In the genomic region with DNA sequence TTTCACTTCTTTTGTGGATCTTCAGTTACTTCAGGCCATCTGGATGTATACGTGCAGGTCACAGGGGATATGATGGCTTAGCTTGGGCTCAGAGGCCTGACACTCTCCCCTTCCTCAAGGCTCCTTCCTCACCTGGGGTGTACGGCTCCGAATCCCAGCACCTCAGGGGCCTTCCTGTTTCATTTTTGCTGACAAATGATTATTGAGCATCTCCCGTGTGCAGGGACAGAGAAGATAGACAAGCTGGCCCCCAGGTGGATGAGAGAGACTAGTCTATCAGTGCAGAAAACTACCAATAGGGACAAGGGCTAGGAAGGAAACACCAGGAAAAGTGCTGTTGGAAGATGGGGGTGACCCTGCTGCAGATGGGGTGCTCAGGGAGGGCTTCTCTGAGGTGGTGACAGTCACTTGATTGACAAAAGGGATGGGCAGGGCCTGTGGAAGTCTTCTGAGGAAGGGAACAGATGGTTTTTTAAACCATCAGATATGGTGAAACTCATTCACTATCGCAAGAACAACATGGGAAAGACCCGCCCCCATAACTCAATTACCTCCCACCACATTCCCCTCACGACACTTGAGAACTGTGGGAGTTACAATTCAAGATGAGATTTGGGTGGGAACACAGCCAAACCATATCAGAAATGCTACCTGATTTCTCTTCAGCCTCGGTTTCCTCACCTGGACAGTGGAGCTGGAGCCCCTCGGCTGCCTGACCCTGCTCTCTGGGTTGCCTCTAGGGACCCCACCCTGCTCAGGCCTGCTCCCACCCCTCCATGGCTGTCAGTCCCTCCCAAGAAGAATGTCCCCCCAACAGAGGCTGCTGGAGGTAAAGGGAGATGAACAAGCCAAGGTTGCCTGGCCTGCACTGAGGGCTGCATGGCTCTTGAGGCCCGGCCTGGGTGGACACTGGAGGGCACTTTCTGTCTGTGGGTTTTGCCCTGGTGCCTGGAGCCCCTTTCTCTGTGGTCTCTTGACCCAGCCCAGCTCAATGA, we compare ENCODE assay signal across 23 cellular contexts. TPM values are rescaled to one million over a fixed set of nuclear protein-coding genes. Genes with fewer than 3 reads are reported as not detected.
A peak's percentile ranks its signal among the peaks of the same experiment; 100 is the strongest.
DNase-seq lines count a peak whose midpoint lies in the region; ATAC-seq and TF ChIP-seq lines count a peak whose summit lies in the region.
"Had no signal": no experiment of that assay in that cellular context is flagged by ENCODE, and none has a peak within 500 bp of the region (broad histone marks: within the 10 kb centered on the region; RNA-seq: fewer than 3 reads in every experiment).

No MANE protein-coding gene starts in this region.

- no peak for DNase-seq in activated T-cell treated with anti-CD3 and anti-CD28 coated beads, Interleukin-2, amount 50 U/mL, for 24 hours
- no peak for DNase-seq in activated T-cell treated with anti-CD3 and anti-CD28 coated beads for 4 hours
- peak; percentile 26 for DNase-seq in OCI-M1 (lab: John Stamatoyannopoulos, UW)
- DNase-seq in neural crest cell (ENCODE audit: low read depth, low spot score): no peak
- no peak for DNase-seq in type B pancreatic cell (ENCODE audit: extremely low spot score, unreplicated experiment)
- no peak for DNase-seq in heart right ventricle
- no peak for DNase-seq in aorta
- DNase-seq: CD4-positive, alpha-beta T cell; COR-L47; DMS 273 treated with DMSO at 0.1 percent for 48 hours; MG63; NCI-H1092 treated with DMSO at 0.1 percent for 48 hours; NCI-H1436 treated with DMSO at 0.1 percent for 48 hours; NCI-H1930; NCI-H2227 treated with DMSO at 0.1 percent for 48 hours; NCI-H510A treated with DMSO at 0.1 percent for 48 hours; NCI-H748 treated with DMSO at 0.1 percent for 48 hours; NK-92 treated with Interleukin-12 subunit alpha and Interleukin-12 subunit beta, amount 100 ng/mL, for 24 hours; SIG-M5 had no signal

- peak overlapping the region; percentile 29 for H3K27ac Mint-ChIP-seq in activated T-cell treated with anti-CD3 and anti-CD28 coated beads, Interleukin-2, amount 50 U/mL, for 24 hours
- no peak overlapping the region for H3K27ac Mint-ChIP-seq in neural crest cell (ENCODE audit: unreplicated experiment)
- peak overlapping the region; percentile 28 for H3K27ac Mint-ChIP-seq in type B pancreatic cell
- H3K27ac Mint-ChIP-seq: CD4-positive, alpha-beta T cell had no signal

- no peak for TF ChIP-seq CTCF in neural crest cell (conservative IDR thresholded peaks at IDR 0.05)
- no peak for TF ChIP-seq CTCF in type B pancreatic cell (conservative IDR thresholded peaks at IDR 0.05)
- no peak for TF ChIP-seq CTCF in heart right ventricle (IDR thresholded peaks at IDR 0.05)

- H3K27ac ChIP-seq in heart right ventricle (no peak overlapping the region), aorta (ENCODE audit: low read depth in 1 of 2, low read length in 2 of 2) (no peak overlapping the region)
- H3K27ac ChIP-seq: BLaER1 had no signal

- no peaks in the 10 kb centered on the region for H3K27me3 Mint-ChIP-seq in activated T-cell treated with anti-CD3 and anti-CD28 coated beads, Interleukin-2, amount 50 U/mL, for 24 hours
- H3K27me3 Mint-ChIP-seq in neural crest cell (ENCODE audit: low read depth): no peaks in the 10 kb centered on the region
- no peaks in the 10 kb centered on the region for H3K27me3 Mint-ChIP-seq in type B pancreatic cell
- H3K27me3 Mint-ChIP-seq: CD4-positive, alpha-beta T cell had no signal

- H3K4me1 ChIP-seq in heart right ventricle (peaks cover 0 to 25% (median 15%) of the 10 kb centered on the region in 9 donors), aorta (ENCODE audit: control insufficient read depth in 1 of 2, insufficient read depth in 2 of 2, low read length in 2 of 2) (no peaks in the 10 kb centered on the region)

- no peaks in the 10 kb centered on the region for H3K9me3 ChIP-seq in heart right ventricle
- no peaks in the 10 kb centered on the region for H3K9me3 ChIP-seq in aorta (ENCODE audit: control insufficient read depth, low read length)
- H3K9me3 ChIP-seq: BLaER1, MG63 had no signal

- WGBS in heart right ventricle, 2 donors: 86 to 91% methylated on average over 9 to 10 of the region's 10 CpGs
- 87 to 90% methylated on average over 9 to 10 of the region's 10 CpGs for WGBS in aorta, 2 donors

- H3K4me3 ChIP-seq in heart right ventricle (no peak overlapping the region), aorta (ENCODE audit: low read length in 2 of 2) (no peak overlapping the region)
- H3K4me3 ChIP-seq: BLaER1, MG63 had no signal

- no peaks in the 10 kb centered on the region for H3K27me3 ChIP-seq in heart right ventricle
- H3K27me3 ChIP-seq in aorta (ENCODE audit: control insufficient read depth in 1 of 2, insufficient read depth in 2 of 2, low read length in 1 of 2): no peaks in the 10 kb centered on the region
- H3K27me3 ChIP-seq: BLaER1, MG63 had no signal

- no peak overlapping the region for H3K4me3 Mint-ChIP-seq in activated T-cell treated with anti-CD3 and anti-CD28 coated beads, Interleukin-2, amount 50 U/mL, for 24 hours
- H3K4me3 Mint-ChIP-seq in neural crest cell: peak overlapping the region; percentile 5
- H3K4me3 Mint-ChIP-seq in type B pancreatic cell: no peak overlapping the region
- H3K4me3 Mint-ChIP-seq: CD4-positive, alpha-beta T cell had no signal

- ATAC-seq in heart right ventricle (no peak), aorta (ENCODE audit: low FRiP score) (no peak)
- ATAC-seq: HCT116, Panc1, SK-N-SH treated with all-trans-retinoic acid at 6 μM for 48 hours had no signal

- H3K36me3 ChIP-seq in heart right ventricle (no peaks in the 10 kb centered on the region), aorta (ENCODE audit: control insufficient read depth in 1 of 2, insufficient read depth in 2 of 2, low read length in 1 of 2) (no peaks in the 10 kb centered on the region)
- H3K36me3 ChIP-seq: BLaER1, MG63 had no signal

- peaks cover 20% of the 10 kb centered on the region for H3K4me1 Mint-ChIP-seq in activated T-cell treated with anti-CD3 and anti-CD28 coated beads, Interleukin-2, amount 50 U/mL, for 24 hours (ENCODE audit: low read depth)
- H3K4me1 Mint-ChIP-seq in neural crest cell (peaks cover 13% of the 10 kb centered on the region), type B pancreatic cell (ENCODE audit: unreplicated experiment) (peaks cover 9% of the 10 kb centered on the region)

- intact Hi-C loops in heart right ventricle (cut with DNase I) (loop anchor here in 4 of 10 donors (1.0 to 10.0 kb wide), 4 partner anchors 41 to 227 kb away; no protein-coding TSS in a partner anchor), aorta (cut with DNase I) (no loop called here)

- no peaks in the 10 kb centered on the region for H3K36me3 Mint-ChIP-seq in activated T-cell treated with anti-CD3 and anti-CD28 coated beads, Interleukin-2, amount 50 U/mL, for 24 hours (ENCODE audit: low read depth)
- H3K36me3 Mint-ChIP-seq in neural crest cell (ENCODE audit: low read depth): no peaks in the 10 kb centered on the region
- no peaks in the 10 kb centered on the region for H3K36me3 Mint-ChIP-seq in type B pancreatic cell

- H3K9me3 Mint-ChIP-seq in activated T-cell treated with anti-CD3 and anti-CD28 coated beads, Interleukin-2, amount 50 U/mL, for 24 hours: no peaks in the 10 kb centered on the region
- H3K9me3 Mint-ChIP-seq in neural crest cell: no peaks in the 10 kb centered on the region
- no peaks in the 10 kb centered on the region for H3K9me3 Mint-ChIP-seq in type B pancreatic cell
- H3K9me3 Mint-ChIP-seq: CD4-positive, alpha-beta T cell had no signal

RNA-seq across cellular contexts. Expression of a gene that starts 37.2 kb away (rescaled TPM):
- 60.2 and 60.6 TPM in 2 replicates for total RNA-seq in neural crest cell
- total RNA-seq in type B pancreatic cell (ENCODE audit: low replicate concordance): 54.1 and 56.1 TPM in 2 replicates
- total RNA-seq in heart right ventricle: 10 to 100 TPM; 34.8 to 45.9 (median 37.8) TPM
- polyA plus RNA-seq in heart right ventricle: 10 to 100 TPM; 20.8 to 36.5 TPM
- total RNA-seq in aorta: 10 to 100 TPM; 30.7 to 52.8 TPM
- polyA plus RNA-seq in aorta: 10 to 100 TPM; 13.0 to 25.6 TPM
